ENCODE assay signal across 8 cellular contexts in genomic region chr18:50297621-50298442, GRCh38. TPM values are rescaled to one million over a fixed set of nuclear protein-coding genes. Genes with fewer than 3 reads are reported as not detected.
DNase-seq lines count a peak whose midpoint lies in the region; TF ChIP-seq lines count a peak whose summit lies in the region.

No MANE protein-coding gene starts in this region.

- H3K79me2 ChIP-seq in GM23248 (ENCODE audit: insufficient read depth), result no peaks in the 10 kb centered on the region
- no peaks in the 10 kb centered on the region for H3K79me2 ChIP-seq in mammary epithelial cell (ENCODE audit: insufficient read depth, low read length)

- H4K20me1 ChIP-seq in GM23248 (ENCODE audit: insufficient read depth), result no peaks in the 10 kb centered on the region
- no peaks in the 10 kb centered on the region for H4K20me1 ChIP-seq in mammary epithelial cell (ENCODE audit: insufficient read depth, low read length)

- 7 to 8% methylated on average over 28 of the region's 28 CpGs for WGBS in GM23248 (ENCODE audit: low coverage in 1 of 2, low lambda C conversion rate in 2 of 2, missing lambda C conversion rate in 2 of 2), 2 experiments
- 13% methylated on average over 27 of the region's 28 CpGs for WGBS in mammary epithelial cell (ENCODE audit: low coverage, missing lambda C conversion rate)

- in situ Hi-C loops in GM23248 (cut with MboI), result no loop called here
- in situ Hi-C loops in mammary epithelial cell (cut with MboI; ENCODE audit: low sequenced_read_pairs in 2 of 2), result no loop called here

- DNase-seq in GF-D8 (lab: John Stamatoyannopoulos, UW) (peak; percentile 56), GM23248 (peak; percentile 87), LHCN-M2 (ENCODE audit: low read depth) (peak; percentile 40), T-helper 9 cell (peak; percentile 55), mammary epithelial cell (peak; percentile 50), skeletal muscle cell (ENCODE audit: low read depth) (no peak), NCI-H2107 (lab: John Stamatoyannopoulos, UW) (no peak)

- no peak overlapping the region for H3K27ac ChIP-seq in GM23248
- no peak overlapping the region for H3K27ac ChIP-seq in mammary epithelial cell (ENCODE audit: insufficient read depth, low read depth, low read length)

- no peak for TF ChIP-seq CTCF in mammary epithelial cell (conservative IDR thresholded peaks at IDR 0.05 in 1 of 2, IDR thresholded peaks at IDR 0.05 in 1 of 2; ENCODE audit: extremely low read depth in 1 of 2, insufficient read depth in 1 of 2, low read depth in 1 of 2, low read length in 2 of 2)

- intact Hi-C loops in mammary epithelial cell (cut with micrococcal nuclease), result no loop called here

- H3K27me3 ChIP-seq in GM23248 (replicated peaks; ENCODE audit: insufficient read depth) (peaks cover 4% of the 10 kb centered on the region), mammary epithelial cell (ENCODE audit: insufficient read depth, low read length) (no peaks in the 10 kb centered on the region)

- H3K4me3 ChIP-seq in GM23248 (peak overlapping the region; percentile 76), mammary epithelial cell (replicated peaks in 1 of 3; ENCODE audit: insufficient read depth in 1 of 3, low read depth in 2 of 3, low read length in 3 of 3) (peak overlapping the region; percentile 22 to 57 (median 40)), iPS-18c (ENCODE audit: insufficient read depth, low read depth, low read length) (peak overlapping the region; percentile 28), skeletal muscle cell (ENCODE audit: low read depth, low read length) (peak overlapping the region; percentile 52)

- H3K4me2 ChIP-seq in GM23248 (ENCODE audit: unreplicated experiment) (peak overlapping the region; percentile 96), mammary epithelial cell (ENCODE audit: insufficient read depth, low read depth, low read length) (peak overlapping the region; percentile 76)

- no peaks in the 10 kb centered on the region for H3K4me1 ChIP-seq in GM23248 (ENCODE audit: insufficient read depth)
- no peaks in the 10 kb centered on the region for H3K4me1 ChIP-seq in mammary epithelial cell (ENCODE audit: insufficient read depth, low read length)

- dilution Hi-C loops in mammary epithelial cell (cut with HindIII; ENCODE audit: low sequenced_read_pairs), result no loop called here

- no peaks in the 10 kb centered on the region for H3K36me3 ChIP-seq in GM23248 (ENCODE audit: low read depth)
- no peaks in the 10 kb centered on the region for H3K36me3 ChIP-seq in mammary epithelial cell (ENCODE audit: insufficient read depth, low read length)

- BruUV-seq in mammary epithelial cell (replicated peaks; lab: Mats Ljungman, UMichigan), result no TSS peak

- peak overlapping the region; percentile 29 for H3K9ac ChIP-seq in GM23248
- H3K9ac ChIP-seq in mammary epithelial cell (ENCODE audit: insufficient read depth, low read length), result no peak overlapping the region

- peak overlapping the region; percentile 99 for H2AFZ ChIP-seq in GM23248
- H2AFZ ChIP-seq in mammary epithelial cell (ENCODE audit: low read depth, low read length), result peak overlapping the region; percentile 99

- H3K9me2 ChIP-seq in GM23248 (ENCODE audit: insufficient read depth), result no peaks in the 10 kb centered on the region

- CTCF ChIA-PET in mammary epithelial cell (lab: Charles Lee; ENCODE audit: low non-redundant PET), result no interaction called here

- H3K9me3 ChIP-seq in GM23248 (ENCODE audit: low read depth) (no peaks in the 10 kb centered on the region), mammary epithelial cell (replicated peaks; ENCODE audit: insufficient read depth, low read length) (no peaks in the 10 kb centered on the region), iPS-18c (ENCODE audit: control insufficient read depth, insufficient read depth, low read length) (no peaks in the 10 kb centered on the region)

- no peaks in the 10 kb centered on the region for H3F3A ChIP-seq in GM23248 (ENCODE audit: insufficient read depth)

RNA-seq across cellular contexts. Expression of gene CXXC1, which starts 10.3 kb away (rescaled TPM):
- total RNA-seq in GM23248 (2014; rRNA removed; shearing (Covaris generic)), result 37.9 and 51.2 TPM in 2 replicates
- 38.2 and 39.2 TPM in 2 replicates for polyA plus RNA-seq in GM23248 (2016; fragmentation: Nextera tagmentation; extraction: Ambion mirVana)
- 53.8 and 72.9 TPM in 2 replicates for total RNA-seq in LHCN-M2 (2014; rRNA removed)
- 44.5 TPM for polyA plus RNA-seq in LHCN-M2 (2012)
- total RNA-seq in mammary epithelial cell, result 10 to 100 TPM; 27.7 to 78.2 TPM
- polyA plus RNA-seq in mammary epithelial cell, result 67.3 TPM
- 25.7 TPM for polyA minus RNA-seq in mammary epithelial cell

RNA-seq across cellular contexts. Expression of gene MBD1, which starts 16.5 kb away (rescaled TPM):
- total RNA-seq in GM23248 (2014; rRNA removed; shearing (Covaris generic)), result 60.7 and 68.0 TPM in 2 replicates
- polyA plus RNA-seq in GM23248 (2016; fragmentation: Nextera tagmentation; extraction: Ambion mirVana) (33.1 and 36.2 TPM in 2 replicates), mammary epithelial cell (83.4 TPM)
- total RNA-seq in LHCN-M2 (2014; rRNA removed) (78.2 and 84.9 TPM in 2 replicates), mammary epithelial cell (100 to 1,000 TPM; 102 to 196 TPM)
- 30.6 TPM for polyA plus RNA-seq in LHCN-M2 (2012)
- 81.4 TPM for polyA minus RNA-seq in mammary epithelial cell

RNA-seq across cellular contexts. Expression of gene CFAP53, which starts 31.5 kb away (rescaled TPM):
- total RNA-seq in GM23248 (2014; rRNA removed; shearing (Covaris generic)), result 0.11 and 0.25 TPM in 2 replicates
- polyA plus RNA-seq in GM23248 (2016; fragmentation: Nextera tagmentation; extraction: Ambion mirVana) (0.47 and 0.48 TPM in 2 replicates), mammary epithelial cell (0.29 TPM)
- total RNA-seq in LHCN-M2 (2014; rRNA removed) (0.13 TPM in 1 of 2 replicates, not detected in the other), mammary epithelial cell (1 to 10 TPM in 1 of 2 donors, under 1 TPM in 1; 0.67 to 1.7 TPM)
- 0.16 TPM for polyA plus RNA-seq in LHCN-M2 (2012)
- polyA minus RNA-seq in mammary epithelial cell, result not detected

Comparison
In these comparisons a context has a peak if more than half of its experiments do, and no peak if none do; other contexts are left out.
1. DNase-seq: peak in GF-D8 (single experiment), GM23248 (single experiment), LHCN-M2 (single experiment), T-helper 9 cell (single experiment) and mammary epithelial cell (single experiment); none in skeletal muscle cell (single experiment) and NCI-H2107 (single experiment).
2. Peak in every context shown above with its lines, with median percentiles within 50 percentile points of each other: H3K4me3 ChIP-seq.